6 cellular contexts compared by ENCODE assay signal in genomic region chr1:153536618-153537375, GRCh38.
DNase-seq lines count a peak whose midpoint lies in the region; TF ChIP-seq lines count a peak whose summit lies in the region.

No MANE protein-coding gene starts in this region.

- TF ChIP-seq CTCF in fibroblast of mammary gland (conservative IDR thresholded peaks at IDR 0.05; ENCODE audit: control insufficient read depth, insufficient read depth, low read depth, low read length) = no peak

- peak overlapping the region; percentile 100 for H3K4me3 ChIP-seq in fibroblast of mammary gland (ENCODE audit: control insufficient read depth, low read depth, low read length)
- H3K4me3 ChIP-seq in subcutaneous abdominal adipose tissue (ENCODE audit: low read depth in 1 of 5, low read length in 5 of 5) = peak overlapping the region; percentile 76 to 100 (median 89)

- peaks cover 4 to 64% (median 48%) of the 10 kb centered on the region in 5 donors for H3K4me1 ChIP-seq in subcutaneous abdominal adipose tissue (ENCODE audit: control insufficient read depth in 5 of 5, insufficient read depth in 5 of 5, low read length in 5 of 5)

- DNase-seq in DMS53 (lab: John Stamatoyannopoulos, UW) (peak; percentile 42), DMS53 treated with DMSO at 0.1 percent for 48 hours (lab: John Stamatoyannopoulos, UW; ENCODE audit: unreplicated experiment) (no peak), fibroblast of mammary gland (ENCODE audit: low read depth) (no peak), NCI-H2081 (lab: John Stamatoyannopoulos, UW) (no peak), NCI-H2227 treated with DMSO at 0.1 percent for 48 hours (lab: John Stamatoyannopoulos, UW) (no peak)

- H3K9ac ChIP-seq in subcutaneous abdominal adipose tissue (ENCODE audit: low read length in 5 of 5) = peak overlapping the region in 4 of 5 donors; percentile 59 to 88 (median 82)

- H3K9me3 ChIP-seq in subcutaneous abdominal adipose tissue (ENCODE audit: control insufficient read depth in 5 of 5, low read length in 5 of 5) = no peaks in the 10 kb centered on the region

- H3K36me3 ChIP-seq in subcutaneous abdominal adipose tissue (ENCODE audit: control insufficient read depth in 5 of 5, insufficient read depth in 5 of 5, low read length in 5 of 5) = peaks cover 0 to 10% (median 0%) of the 10 kb centered on the region in 5 donors

- H3K27ac ChIP-seq in subcutaneous abdominal adipose tissue (ENCODE audit: low read depth, low read length) = peak overlapping the region; percentile 99

- H3K27me3 ChIP-seq in subcutaneous abdominal adipose tissue (ENCODE audit: control insufficient read depth in 5 of 5, insufficient read depth in 4 of 5, low read length in 5 of 5) = no peaks in the 10 kb centered on the region
